Comparison of ENCODE assay signal across 1 cellular context in the genomic region with DNA sequence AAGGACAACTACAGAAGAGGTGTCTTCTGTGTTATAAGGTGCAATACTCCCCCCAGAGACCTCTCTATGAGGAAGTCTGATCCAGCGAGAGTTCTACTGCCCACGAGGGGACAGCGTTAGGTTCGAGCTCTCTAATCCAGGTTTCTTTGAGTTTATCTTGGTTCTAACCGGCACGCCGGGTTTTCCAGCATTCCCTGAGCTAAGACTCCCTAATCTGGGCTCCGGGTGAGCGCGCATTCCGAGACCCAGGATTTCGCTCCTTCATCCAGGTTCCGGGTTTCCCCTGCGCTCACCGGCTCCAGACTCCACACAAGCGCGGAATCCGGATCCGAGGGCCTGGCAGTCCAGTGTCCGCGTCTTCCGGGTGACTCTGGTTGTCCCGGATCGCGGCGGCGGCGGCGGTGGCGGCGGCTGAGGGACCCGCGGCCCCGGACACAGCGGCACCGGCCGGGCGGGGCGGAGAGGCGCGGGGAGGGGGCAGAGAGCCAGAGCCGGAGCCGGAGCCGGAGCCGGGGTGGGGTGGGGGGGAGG.
TF ChIP-seq lines count a peak whose summit lies in the region.

A gene with protein sequence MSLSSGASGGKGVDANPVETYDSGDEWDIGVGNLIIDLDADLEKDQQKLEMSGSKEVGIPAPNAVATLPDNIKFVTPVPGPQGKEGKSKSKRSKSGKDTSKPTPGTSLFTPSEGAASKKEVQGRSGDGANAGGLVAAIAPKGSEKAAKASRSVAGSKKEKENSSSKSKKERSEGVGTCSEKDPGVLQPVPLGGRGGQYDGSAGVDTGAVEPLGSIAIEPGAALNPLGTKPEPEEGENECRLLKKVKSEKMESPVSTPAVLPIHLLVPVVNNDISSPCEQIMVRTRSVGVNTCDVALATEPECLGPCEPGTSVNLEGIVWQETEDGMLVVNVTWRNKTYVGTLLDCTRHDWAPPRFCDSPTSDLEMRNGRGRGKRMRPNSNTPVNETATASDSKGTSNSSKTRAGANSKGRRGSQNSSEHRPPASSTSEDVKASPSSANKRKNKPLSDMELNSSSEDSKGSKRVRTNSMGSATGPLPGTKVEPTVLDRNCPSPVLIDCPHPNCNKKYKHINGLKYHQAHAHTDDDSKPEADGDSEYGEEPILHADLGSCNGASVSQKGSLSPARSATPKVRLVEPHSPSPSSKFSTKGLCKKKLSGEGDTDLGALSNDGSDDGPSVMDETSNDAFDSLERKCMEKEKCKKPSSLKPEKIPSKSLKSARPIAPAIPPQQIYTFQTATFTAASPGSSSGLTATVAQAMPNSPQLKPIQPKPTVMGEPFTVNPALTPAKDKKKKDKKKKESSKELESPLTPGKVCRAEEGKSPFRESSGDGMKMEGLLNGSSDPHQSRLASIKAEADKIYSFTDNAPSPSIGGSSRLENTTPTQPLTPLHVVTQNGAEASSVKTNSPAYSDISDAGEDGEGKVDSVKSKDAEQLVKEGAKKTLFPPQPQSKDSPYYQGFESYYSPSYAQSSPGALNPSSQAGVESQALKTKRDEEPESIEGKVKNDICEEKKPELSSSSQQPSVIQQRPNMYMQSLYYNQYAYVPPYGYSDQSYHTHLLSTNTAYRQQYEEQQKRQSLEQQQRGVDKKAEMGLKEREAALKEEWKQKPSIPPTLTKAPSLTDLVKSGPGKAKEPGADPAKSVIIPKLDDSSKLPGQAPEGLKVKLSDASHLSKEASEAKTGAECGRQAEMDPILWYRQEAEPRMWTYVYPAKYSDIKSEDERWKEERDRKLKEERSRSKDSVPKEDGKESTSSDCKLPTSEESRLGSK (N-terminal part only) (plus strand): TSS at position 373 of the 531 bp plus-strand sequence. CDS start 38,842 bp downstream, outside the sequence.

TF ChIP-seq in GM12878, 131 proteins besides CTCF, POLR2A, EP300 and RAD21 (continued from another document and continues in another):
- TF ChIP-seq, protein P1, sequence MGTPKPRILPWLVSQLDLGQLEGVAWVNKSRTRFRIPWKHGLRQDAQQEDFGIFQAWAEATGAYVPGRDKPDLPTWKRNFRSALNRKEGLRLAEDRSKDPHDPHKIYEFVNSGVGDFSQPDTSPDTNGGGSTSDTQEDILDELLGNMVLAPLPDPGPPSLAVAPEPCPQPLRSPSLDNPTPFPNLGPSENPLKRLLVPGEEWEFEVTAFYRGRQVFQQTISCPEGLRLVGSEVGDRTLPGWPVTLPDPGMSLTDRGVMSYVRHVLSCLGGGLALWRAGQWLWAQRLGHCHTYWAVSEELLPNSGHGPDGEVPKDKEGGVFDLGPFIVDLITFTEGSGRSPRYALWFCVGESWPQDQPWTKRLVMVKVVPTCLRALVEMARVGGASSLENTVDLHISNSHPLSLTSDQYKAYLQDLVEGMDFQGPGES (IDR thresholded peaks at IDR 0.05), result no peak
- TF ChIP-seq ETV6 (conservative IDR thresholded peaks at IDR 0.05 in 1 of 2, IDR thresholded peaks at IDR 0.05 in 1 of 2; ENCODE audit: borderline replicate concordance in 1 of 2, low read depth in 1 of 2) (0 out of 4 replicates have a peak, but pooled peaks of 1 of the 2 experiments have one; percentile 46), JUND (IDR thresholded peaks at IDR 0.05; ENCODE audit: low read depth, low read length) (peak; percentile 41; the same call in 1 of the 2 replicates), SMAD5 (IDR thresholded peaks at IDR 0.05; ENCODE audit: low read depth) (no peak; the same call in 1 of the 2 replicates), EGR1 (IDR thresholded peaks at IDR 0.05; ENCODE audit: borderline replicate concordance in 1 of 2, low read depth in 2 of 2, low read length in 2 of 2) (0 out of 3 replicates have a peak, but pooled peaks of 1 of the 2 experiments have one; percentile 57), NBN (IDR thresholded peaks at IDR 0.05) (peak; percentile 97), TARDBP (IDR thresholded peaks at IDR 0.05; ENCODE audit: borderline replicate concordance) (peak; percentile 75; the same call in 1 of the 2 replicates), CBX5 (IDR thresholded peaks at IDR 0.05; ENCODE audit: low read depth) (peak; percentile 60; the same call in 1 of the 2 replicates), RUNX3 (IDR thresholded peaks at IDR 0.05; ENCODE audit: low read length) (peak; percentile 60), SRF (IDR thresholded peaks at IDR 0.05; ENCODE audit: low read depth in 2 of 2, low read length in 2 of 2) (peak in 1 of 2 experiments; percentile 59; a peak in 1 of 4 replicates), CHD2 (IDR thresholded peaks at IDR 0.05; ENCODE audit: borderline replicate concordance, low read depth, low read length) (peak; percentile 63; the same call in 1 of the 2 replicates), TAF1 (IDR thresholded peaks at IDR 0.05; ENCODE audit: borderline replicate concordance, low read depth, low read length) (peak; percentile 86), ZNF622 (IDR thresholded peaks at IDR 0.05) (no peak), BHLHE40 (IDR thresholded peaks at IDR 0.05; ENCODE audit: borderline replicate concordance in 1 of 2, low read depth in 2 of 2, low read length in 1 of 2) (peak; percentile 54 to 65; a peak in 3 of 4 replicates), ZNF207 (IDR thresholded peaks at IDR 0.05; ENCODE audit: borderline replicate concordance) (peak; percentile 85), IRF4 (IDR thresholded peaks at IDR 0.05; ENCODE audit: low read depth, low read length) (peak; percentile 77), BMI1 (IDR thresholded peaks at IDR 0.05; ENCODE audit: borderline replicate concordance) (no peak), NFIC (IDR thresholded peaks at IDR 0.05; ENCODE audit: low read depth, low read length) (no peak), RELA (IDR thresholded peaks at IDR 0.05; ENCODE audit: borderline replicate concordance, partially characterized antibody) (peak; percentile 57), ZZZ3 (IDR thresholded peaks at IDR 0.05; ENCODE audit: control insufficient read depth, insufficient read length, low read depth) (no peak), NR2C1 (IDR thresholded peaks at IDR 0.05) (no peak), HDGF (IDR thresholded peaks at IDR 0.05) (no peak), FOXK2 (IDR thresholded peaks at IDR 0.05) (no peak), POLR2AphosphoS5 (IDR thresholded peaks at IDR 0.05; ENCODE audit: low read length) (peak; percentile 65), CEBPB (IDR thresholded peaks at IDR 0.05; ENCODE audit: borderline replicate concordance in 1 of 2, low read depth in 2 of 2, low read length in 2 of 2) (no peak), SIX5 (IDR thresholded peaks at IDR 0.05; ENCODE audit: low read depth, low read length, severe bottlenecking) (no peak)
- TF ChIP-seq, protein P2, sequence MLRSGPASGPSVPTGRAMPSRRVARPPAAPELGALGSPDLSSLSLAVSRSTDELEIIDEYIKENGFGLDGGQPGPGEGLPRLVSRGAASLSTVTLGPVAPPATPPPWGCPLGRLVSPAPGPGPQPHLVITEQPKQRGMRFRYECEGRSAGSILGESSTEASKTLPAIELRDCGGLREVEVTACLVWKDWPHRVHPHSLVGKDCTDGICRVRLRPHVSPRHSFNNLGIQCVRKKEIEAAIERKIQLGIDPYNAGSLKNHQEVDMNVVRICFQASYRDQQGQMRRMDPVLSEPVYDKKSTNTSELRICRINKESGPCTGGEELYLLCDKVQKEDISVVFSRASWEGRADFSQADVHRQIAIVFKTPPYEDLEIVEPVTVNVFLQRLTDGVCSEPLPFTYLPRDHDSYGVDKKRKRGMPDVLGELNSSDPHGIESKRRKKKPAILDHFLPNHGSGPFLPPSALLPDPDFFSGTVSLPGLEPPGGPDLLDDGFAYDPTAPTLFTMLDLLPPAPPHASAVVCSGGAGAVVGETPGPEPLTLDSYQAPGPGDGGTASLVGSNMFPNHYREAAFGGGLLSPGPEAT (IDR thresholded peaks at IDR 0.05; ENCODE audit: low read depth), result peak; percentile 94
- TF ChIP-seq, protein P3, sequence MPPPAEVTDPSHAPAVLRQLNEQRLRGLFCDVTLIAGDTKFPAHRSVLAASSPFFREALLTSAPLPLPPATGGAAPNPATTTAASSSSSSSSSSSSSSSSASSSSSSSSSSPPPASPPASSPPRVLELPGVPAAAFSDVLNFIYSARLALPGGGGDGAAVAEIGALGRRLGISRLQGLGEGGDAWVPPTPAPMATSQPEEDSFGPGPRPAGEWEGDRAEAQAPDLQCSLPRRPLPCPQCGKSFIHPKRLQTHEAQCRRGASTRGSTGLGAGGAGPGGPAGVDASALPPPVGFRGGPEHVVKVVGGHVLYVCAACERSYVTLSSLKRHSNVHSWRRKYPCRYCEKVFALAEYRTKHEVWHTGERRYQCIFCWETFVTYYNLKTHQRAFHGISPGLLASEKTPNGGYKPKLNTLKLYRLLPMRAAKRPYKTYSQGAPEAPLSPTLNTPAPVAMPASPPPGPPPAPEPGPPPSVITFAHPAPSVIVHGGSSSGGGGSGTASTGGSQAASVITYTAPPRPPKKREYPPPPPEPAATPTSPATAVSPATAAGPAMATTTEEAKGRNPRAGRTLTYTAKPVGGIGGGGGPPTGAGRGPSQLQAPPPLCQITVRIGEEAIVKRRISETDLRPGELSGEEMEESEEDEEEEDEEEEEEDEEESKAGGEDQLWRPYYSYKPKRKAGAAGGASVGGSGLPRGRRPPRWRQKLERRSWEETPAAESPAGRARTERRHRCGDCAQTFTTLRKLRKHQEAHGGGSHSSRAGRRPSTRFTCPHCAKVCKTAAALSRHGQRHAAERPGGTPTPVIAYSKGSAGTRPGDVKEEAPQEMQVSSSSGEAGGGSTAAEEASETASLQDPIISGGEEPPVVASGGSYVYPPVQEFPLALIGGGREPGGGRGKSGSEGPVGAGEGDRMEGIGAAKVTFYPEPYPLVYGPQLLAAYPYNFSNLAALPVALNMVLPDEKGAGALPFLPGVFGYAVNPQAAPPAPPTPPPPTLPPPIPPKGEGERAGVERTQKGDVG (CRISPR knock-in tag; IDR thresholded peaks at IDR 0.05), result no peak
- TF ChIP-seq, protein P4, sequence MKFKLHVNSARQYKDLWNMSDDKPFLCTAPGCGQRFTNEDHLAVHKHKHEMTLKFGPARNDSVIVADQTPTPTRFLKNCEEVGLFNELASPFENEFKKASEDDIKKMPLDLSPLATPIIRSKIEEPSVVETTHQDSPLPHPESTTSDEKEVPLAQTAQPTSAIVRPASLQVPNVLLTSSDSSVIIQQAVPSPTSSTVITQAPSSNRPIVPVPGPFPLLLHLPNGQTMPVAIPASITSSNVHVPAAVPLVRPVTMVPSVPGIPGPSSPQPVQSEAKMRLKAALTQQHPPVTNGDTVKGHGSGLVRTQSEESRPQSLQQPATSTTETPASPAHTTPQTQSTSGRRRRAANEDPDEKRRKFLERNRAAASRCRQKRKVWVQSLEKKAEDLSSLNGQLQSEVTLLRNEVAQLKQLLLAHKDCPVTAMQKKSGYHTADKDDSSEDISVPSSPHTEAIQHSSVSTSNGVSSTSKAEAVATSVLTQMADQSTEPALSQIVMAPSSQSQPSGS (IDR thresholded peaks at IDR 0.05; ENCODE audit: low read length), result no peak
- TF ChIP-seq, protein P5, sequence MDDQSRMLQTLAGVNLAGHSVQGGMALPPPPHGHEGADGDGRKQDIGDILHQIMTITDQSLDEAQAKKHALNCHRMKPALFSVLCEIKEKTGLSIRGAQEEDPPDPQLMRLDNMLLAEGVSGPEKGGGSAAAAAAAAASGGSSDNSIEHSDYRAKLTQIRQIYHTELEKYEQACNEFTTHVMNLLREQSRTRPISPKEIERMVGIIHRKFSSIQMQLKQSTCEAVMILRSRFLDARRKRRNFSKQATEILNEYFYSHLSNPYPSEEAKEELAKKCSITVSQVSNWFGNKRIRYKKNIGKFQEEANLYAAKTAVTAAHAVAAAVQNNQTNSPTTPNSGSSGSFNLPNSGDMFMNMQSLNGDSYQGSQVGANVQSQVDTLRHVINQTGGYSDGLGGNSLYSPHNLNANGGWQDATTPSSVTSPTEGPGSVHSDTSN (IDR thresholded peaks at IDR 0.05; ENCODE audit: insufficient replicate concordance, low read depth, low read length), result no peak
- TF ChIP-seq, protein P6, sequence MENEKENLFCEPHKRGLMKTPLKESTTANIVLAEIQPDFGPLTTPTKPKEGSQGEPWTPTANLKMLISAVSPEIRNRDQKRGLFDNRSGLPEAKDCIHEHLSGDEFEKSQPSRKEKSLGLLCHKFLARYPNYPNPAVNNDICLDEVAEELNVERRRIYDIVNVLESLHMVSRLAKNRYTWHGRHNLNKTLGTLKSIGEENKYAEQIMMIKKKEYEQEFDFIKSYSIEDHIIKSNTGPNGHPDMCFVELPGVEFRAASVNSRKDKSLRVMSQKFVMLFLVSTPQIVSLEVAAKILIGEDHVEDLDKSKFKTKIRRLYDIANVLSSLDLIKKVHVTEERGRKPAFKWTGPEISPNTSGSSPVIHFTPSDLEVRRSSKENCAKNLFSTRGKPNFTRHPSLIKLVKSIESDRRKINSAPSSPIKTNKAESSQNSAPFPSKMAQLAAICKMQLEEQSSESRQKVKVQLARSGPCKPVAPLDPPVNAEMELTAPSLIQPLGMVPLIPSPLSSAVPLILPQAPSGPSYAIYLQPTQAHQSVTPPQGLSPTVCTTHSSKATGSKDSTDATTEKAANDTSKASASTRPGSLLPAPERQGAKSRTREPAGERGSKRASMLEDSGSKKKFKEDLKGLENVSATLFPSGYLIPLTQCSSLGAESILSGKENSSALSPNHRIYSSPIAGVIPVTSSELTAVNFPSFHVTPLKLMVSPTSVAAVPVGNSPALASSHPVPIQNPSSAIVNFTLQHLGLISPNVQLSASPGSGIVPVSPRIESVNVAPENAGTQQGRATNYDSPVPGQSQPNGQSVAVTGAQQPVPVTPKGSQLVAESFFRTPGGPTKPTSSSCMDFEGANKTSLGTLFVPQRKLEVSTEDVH (IDR thresholded peaks at IDR 0.05; ENCODE audit: low read depth, partially characterized antibody), result peak; percentile 28
- TF ChIP-seq, protein P7, sequence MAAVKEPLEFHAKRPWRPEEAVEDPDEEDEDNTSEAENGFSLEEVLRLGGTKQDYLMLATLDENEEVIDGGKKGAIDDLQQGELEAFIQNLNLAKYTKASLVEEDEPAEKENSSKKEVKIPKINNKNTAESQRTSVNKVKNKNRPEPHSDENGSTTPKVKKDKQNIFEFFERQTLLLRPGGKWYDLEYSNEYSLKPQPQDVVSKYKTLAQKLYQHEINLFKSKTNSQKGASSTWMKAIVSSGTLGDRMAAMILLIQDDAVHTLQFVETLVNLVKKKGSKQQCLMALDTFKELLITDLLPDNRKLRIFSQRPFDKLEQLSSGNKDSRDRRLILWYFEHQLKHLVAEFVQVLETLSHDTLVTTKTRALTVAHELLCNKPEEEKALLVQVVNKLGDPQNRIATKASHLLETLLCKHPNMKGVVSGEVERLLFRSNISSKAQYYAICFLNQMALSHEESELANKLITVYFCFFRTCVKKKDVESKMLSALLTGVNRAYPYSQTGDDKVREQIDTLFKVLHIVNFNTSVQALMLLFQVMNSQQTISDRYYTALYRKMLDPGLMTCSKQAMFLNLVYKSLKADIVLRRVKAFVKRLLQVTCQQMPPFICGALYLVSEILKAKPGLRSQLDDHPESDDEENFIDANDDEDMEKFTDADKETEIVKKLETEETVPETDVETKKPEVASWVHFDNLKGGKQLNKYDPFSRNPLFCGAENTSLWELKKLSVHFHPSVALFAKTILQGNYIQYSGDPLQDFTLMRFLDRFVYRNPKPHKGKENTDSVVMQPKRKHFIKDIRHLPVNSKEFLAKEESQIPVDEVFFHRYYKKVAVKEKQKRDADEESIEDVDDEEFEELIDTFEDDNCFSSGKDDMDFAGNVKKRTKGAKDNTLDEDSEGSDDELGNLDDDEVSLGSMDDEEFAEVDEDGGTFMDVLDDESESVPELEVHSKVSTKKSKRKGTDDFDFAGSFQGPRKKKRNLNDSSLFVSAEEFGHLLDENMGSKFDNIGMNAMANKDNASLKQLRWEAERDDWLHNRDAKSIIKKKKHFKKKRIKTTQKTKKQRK (IDR thresholded peaks at IDR 0.05; ENCODE audit: low read depth, low read length), result no peak
- TF ChIP-seq, protein P8, sequence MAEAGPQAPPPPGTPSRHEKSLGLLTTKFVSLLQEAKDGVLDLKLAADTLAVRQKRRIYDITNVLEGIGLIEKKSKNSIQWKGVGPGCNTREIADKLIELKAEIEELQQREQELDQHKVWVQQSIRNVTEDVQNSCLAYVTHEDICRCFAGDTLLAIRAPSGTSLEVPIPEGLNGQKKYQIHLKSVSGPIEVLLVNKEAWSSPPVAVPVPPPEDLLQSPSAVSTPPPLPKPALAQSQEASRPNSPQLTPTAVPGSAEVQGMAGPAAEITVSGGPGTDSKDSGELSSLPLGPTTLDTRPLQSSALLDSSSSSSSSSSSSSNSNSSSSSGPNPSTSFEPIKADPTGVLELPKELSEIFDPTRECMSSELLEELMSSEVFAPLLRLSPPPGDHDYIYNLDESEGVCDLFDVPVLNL (IDR thresholded peaks at IDR 0.05; ENCODE audit: low read depth, low read length), result no peak
